Comparison of ENCODE assay signal across 8 cellular contexts in the genomic region with DNA sequence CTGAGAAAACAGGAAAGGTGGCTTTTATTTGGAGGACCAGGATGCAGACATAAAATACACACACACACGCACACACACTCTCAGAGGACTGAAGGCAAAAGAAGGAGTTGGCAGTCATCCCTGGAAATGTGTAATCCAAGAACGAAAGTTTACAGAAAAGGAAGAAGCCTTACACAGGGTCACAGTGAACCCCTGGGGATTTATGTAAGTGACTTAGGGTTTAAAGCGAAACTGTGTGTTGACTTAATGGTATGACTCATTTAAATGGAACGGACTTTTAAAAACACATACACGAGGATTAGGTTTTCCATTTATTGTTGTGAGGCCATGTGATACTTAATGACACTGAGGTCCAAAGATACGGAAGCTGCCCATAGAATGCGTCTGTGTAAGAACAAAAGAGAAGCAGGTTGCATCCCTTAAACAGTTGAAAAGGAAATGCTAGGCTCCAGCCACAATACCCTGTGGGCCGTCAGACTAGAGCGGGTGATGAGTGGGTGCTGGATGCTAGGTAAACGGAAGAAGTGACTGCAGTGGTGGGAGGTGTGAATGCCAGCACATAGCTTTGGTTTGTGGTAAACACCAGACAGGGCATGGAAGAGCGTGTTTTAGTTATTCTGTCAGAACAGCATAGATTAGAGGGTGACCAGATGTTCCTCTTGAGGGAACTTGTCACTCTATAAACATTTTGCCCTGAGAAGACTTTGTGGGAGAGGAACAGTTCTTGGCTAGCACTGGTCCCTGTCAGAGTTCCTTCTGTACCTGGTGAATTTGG. TPM values are rescaled to one million over a fixed set of nuclear protein-coding genes. Genes with fewer than 3 reads are reported as not detected.
DNase-seq lines count a peak whose midpoint lies in the region; ATAC-seq and TF ChIP-seq lines count a peak whose summit lies in the region.

No MANE protein-coding gene starts in this region.

- POLR2A ChIA-PET in PC-3 (lab: Charles Lee; ENCODE audit: unreplicated experiment), result interaction anchor here (0.7 to 1.2 kb wide), 2 partner anchors 22 kb away, joined by 4 to 9 read pairs; a partner anchor contains a TSS

- H3K9me3 Mint-ChIP-seq in activated naive CD4-positive, alpha-beta T cell treated with anti-CD3 and anti-CD28 coated beads, Interleukin-2, amount 10 ng/mL, durations not matched to agents 7 days and 5 days, result no peaks in the 10 kb centered on the region

- peaks cover 24% of the 10 kb centered on the region for H3F3A ChIP-seq in PC-3 (ENCODE audit: low read length, unreplicated experiment)

- H3K4me3 ChIP-seq in PC-3 (ENCODE audit: low read length) (peak overlapping the region; percentile 33), right cardiac atrium (ENCODE audit: low read length) (no peak overlapping the region)

- peak overlapping the region; percentile 70 for H3K4me2 ChIP-seq in PC-3 (ENCODE audit: low read length)

- TF ChIP-seq CTCF in 22Rv1 (IDR thresholded peaks at IDR 0.05), result no peak
- no peak for TF ChIP-seq CTCF in PC-3 (conservative IDR thresholded peaks at IDR 0.05; ENCODE audit: low read depth, low read length)

- peaks cover 9% of the 10 kb centered on the region for H3K4me1 Mint-ChIP-seq in activated naive CD4-positive, alpha-beta T cell treated with anti-CD3 and anti-CD28 coated beads, Interleukin-2, amount 10 ng/mL, durations not matched to agents 7 days and 5 days

- H3K27me3 Mint-ChIP-seq in activated naive CD4-positive, alpha-beta T cell treated with anti-CD3 and anti-CD28 coated beads, Interleukin-2, amount 10 ng/mL, durations not matched to agents 7 days and 5 days, result peaks cover 23% of the 10 kb centered on the region

- H3K4me3 Mint-ChIP-seq in activated naive CD4-positive, alpha-beta T cell treated with anti-CD3 and anti-CD28 coated beads, Interleukin-2, amount 10 ng/mL, durations not matched to agents 7 days and 5 days, result no peak overlapping the region

- H3K79me2 ChIP-seq in PC-3 (ENCODE audit: low read length), result no peaks in the 10 kb centered on the region

- BruUV-seq in PC-3 (replicated peaks; lab: Mats Ljungman, UMichigan), result no TSS peak

- CTCF ChIA-PET in PC-3 (lab: Charles Lee), result interaction anchor here (0.8 kb wide), 1 partner anchor 552 kb away, joined by 3 read pairs; no protein-coding TSS in a partner anchor
- CTCF ChIA-PET in activated naive CD4-positive, alpha-beta T cell treated with anti-CD3 and anti-CD28 coated beads, Interleukin-2, amount 10 ng/mL, durations not matched to agents 7 days and 5 days (lab: Charles Lee), result interaction anchor here (0.7 to 1.9 kb wide), 3 partner anchors 10 to 22 kb away, joined by 3 to 6 read pairs (median 3); no protein-coding TSS in a partner anchor

- no peaks in the 10 kb centered on the region for H3K9me3 ChIP-seq in PC-3 (ENCODE audit: low read length)
- no peaks in the 10 kb centered on the region for H3K9me3 ChIP-seq in right cardiac atrium (ENCODE audit: control insufficient read depth, low read length)

- no peaks in the 10 kb centered on the region for H3K27me3 ChIP-seq in PC-3 (ENCODE audit: low read length)
- H3K27me3 ChIP-seq in right cardiac atrium (ENCODE audit: control insufficient read depth, insufficient read depth), result no peaks in the 10 kb centered on the region

- no peak overlapping the region for H3K27ac Mint-ChIP-seq in activated naive CD4-positive, alpha-beta T cell treated with anti-CD3 and anti-CD28 coated beads, Interleukin-2, amount 10 ng/mL, durations not matched to agents 7 days and 5 days

- H3K4me1 ChIP-seq in PC-3 (ENCODE audit: insufficient read depth, low read length) (peaks cover 57% of the 10 kb centered on the region), right cardiac atrium (ENCODE audit: control insufficient read depth, insufficient read depth, low read length) (peaks cover 2% of the 10 kb centered on the region)

- DNase-seq in PC-3, result peak; percentile 99
- peak; percentile 48 for DNase-seq in activated naive CD4-positive, alpha-beta T cell treated with anti-CD3 and anti-CD28 coated beads, Interleukin-2, amount 10 ng/mL, durations not matched to agents 7 days and 5 days
- DNase-seq in right cardiac atrium, result peak in 1 of 3 donors; percentile 35
- peak; percentile 22 to 31 for DNase-seq in stimulated activated CD4-positive, alpha-beta T cell treated with anti-CD3 and anti-CD28 coated beads, Interleukin-15, amount 100 ng/mL, for 1 hour (ENCODE audit: low read depth in 1 of 2, low spot score in 1 of 2)
- no peak for DNase-seq in NCI-H2171 treated with DMSO at 0.1 percent for 48 hours (lab: John Stamatoyannopoulos, UW)

- 42% methylated on average over 11 of the region's 11 CpGs for WGBS in right cardiac atrium

- ATAC-seq in GM18907 (IDR thresholded peaks at IDR 0.05; ENCODE audit: unreplicated experiment) (peak; percentile 98), HG03139 (IDR thresholded peaks at IDR 0.05; ENCODE audit: unreplicated experiment) (peak; percentile 88), PC-3 (peak; percentile 71), right cardiac atrium (peak; percentile 90 to 92)

- intact Hi-C loops in PC-3 (cut with micrococcal nuclease), result loop anchor here (1.0 to 5.0 kb wide), 3 partner anchors 22 to 96 kb away; a partner anchor contains a TSS
- intact Hi-C loops in right cardiac atrium (cut with DNase I), result no loop called here

- H3K36me3 ChIP-seq in PC-3 (ENCODE audit: low read depth, low read length), result no peaks in the 10 kb centered on the region

- H3K9me2 ChIP-seq in PC-3 (replicated peaks; ENCODE audit: low read length), result no peaks in the 10 kb centered on the region

- H3K9ac ChIP-seq in PC-3 (ENCODE audit: low read length), result peak overlapping the region; percentile 68

- no peaks in the 10 kb centered on the region for H3K36me3 Mint-ChIP-seq in activated naive CD4-positive, alpha-beta T cell treated with anti-CD3 and anti-CD28 coated beads, Interleukin-2, amount 10 ng/mL, durations not matched to agents 7 days and 5 days

- H2AFZ ChIP-seq in PC-3 (ENCODE audit: low read length), result peak overlapping the region; percentile 23; the same call in 1 of the 2 replicates

- no peaks in the 10 kb centered on the region for H4K20me1 ChIP-seq in PC-3 (ENCODE audit: low read length)

- H3K27ac ChIP-seq in 22Rv1, result peak overlapping the region; percentile 46
- peak overlapping the region; percentile 95 for H3K27ac ChIP-seq in PC-3 (ENCODE audit: low read length)
- H3K27ac ChIP-seq in right cardiac atrium (ENCODE audit: low read length), result peak overlapping the region; percentile 65

RNA-seq across cellular contexts. Expression of a gene that starts 21.6 kb away (rescaled TPM):
- total RNA-seq in PC-3 (2014; rRNA removed), result 28.1 and 29.9 TPM in 2 replicates
- 10 to 100 TPM in 3 of 4 donors, 1 to 10 TPM in 1; 8.6 to 11.7 (median 10.9) TPM for total RNA-seq in right cardiac atrium
- polyA plus RNA-seq in right cardiac atrium, result 5.7 TPM

RNA-seq across cellular contexts. Expression of a gene that starts 38.6 kb away (rescaled TPM):
- total RNA-seq in PC-3 (2014; rRNA removed) (59.9 and 61.0 TPM in 2 replicates), right cardiac atrium (10 to 100 TPM; 15.8 to 20.1 (median 17.9) TPM)
- 15.0 TPM for polyA plus RNA-seq in right cardiac atrium
